In the genomic region with DNA sequence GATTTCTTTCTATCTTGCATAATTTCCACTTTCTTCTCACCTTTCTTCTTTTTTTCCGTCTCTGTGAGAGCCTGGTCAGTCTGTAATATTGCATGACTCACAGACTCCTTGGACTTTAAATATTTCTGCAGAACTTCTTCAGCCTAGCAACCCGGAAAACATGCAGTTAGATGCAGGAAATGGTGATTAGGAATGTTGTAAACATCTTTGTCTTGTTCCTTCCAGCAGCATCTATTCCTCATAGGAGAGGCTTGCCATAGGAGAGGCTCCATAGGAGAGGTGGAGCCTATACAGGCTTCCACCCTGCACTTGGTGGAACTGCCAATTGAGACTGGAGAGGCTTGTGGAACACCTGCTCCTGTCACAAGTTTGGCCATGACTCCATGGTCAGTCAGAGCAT, we compare ENCODE assay signal across 12 cellular contexts. TPM values are rescaled to one million over a fixed set of nuclear protein-coding genes. Genes with fewer than 3 reads are reported as not detected.
A peak's percentile ranks its signal among the peaks of the same experiment; 100 is the strongest.
DNase-seq lines count a peak whose midpoint lies in the region; ATAC-seq, FAIRE-seq and TF ChIP-seq lines count a peak whose summit lies in the region.
"Had no signal": no experiment of that assay in that cellular context is flagged by ENCODE, and none has a peak within 500 bp of the region (broad histone marks: within the 10 kb centered on the region; RNA-seq: fewer than 3 reads in every experiment).

No MANE protein-coding gene starts in this region.

- 17 to 41% (median 30%) methylated on average over 2 of the region's 2 CpGs for WGBS in psoas muscle, 3 donors

- CTCF ChIA-PET in endothelial cell of umbilical vein (lab: Charles Lee), result interaction anchor here (0.9 kb wide), 1 partner anchor 12 kb away, joined by 3 read pairs; no protein-coding TSS in a partner anchor

- TF ChIP-seq CTCF in endothelial cell of umbilical vein (IDR thresholded peaks at IDR 0.05; ENCODE audit: extremely low read depth in 1 of 2, insufficient read depth in 1 of 2, low read depth in 1 of 2, low read length in 2 of 2) (no peak), psoas muscle (IDR thresholded peaks at IDR 0.05) (no peak)

- BruUV-seq in endothelial cell of umbilical vein (replicated peaks; lab: Mats Ljungman, UMichigan), result no TSS peak

- no peak overlapping the region for H3K4me3 ChIP-seq in endothelial cell of umbilical vein (replicated peaks in 1 of 3; ENCODE audit: insufficient read depth in 1 of 3, low read depth in 1 of 3, low read length in 3 of 3)
- peak overlapping the region; percentile 34 for H3K4me3 ChIP-seq in psoas muscle

- H4K20me1 ChIP-seq in endothelial cell of umbilical vein (replicated peaks; ENCODE audit: control insufficient read depth, extremely low read depth, insufficient read depth, low read length), result no peaks in the 10 kb centered on the region

- TF ChIP-seq POLR2A in endothelial cell of umbilical vein (IDR thresholded peaks at IDR 0.05; ENCODE audit: low read depth, low read length), result no peak

- H3K36me3 ChIP-seq in endothelial cell of umbilical vein (ENCODE audit: control insufficient read depth in 2 of 2, extremely low read depth in 1 of 2, insufficient read depth in 2 of 2, low read length in 2 of 2) (no peaks in the 10 kb centered on the region), psoas muscle (ENCODE audit: insufficient read depth in 1 of 2, low read depth in 1 of 2) (no peaks in the 10 kb centered on the region)

- POLR2A ChIA-PET in endothelial cell of umbilical vein (lab: Charles Lee), result no interaction called here

- H3K9me1 ChIP-seq in endothelial cell of umbilical vein (replicated peaks; ENCODE audit: control insufficient read depth, extremely low read depth, insufficient read depth, low read length), result no peaks in the 10 kb centered on the region

- DNase-seq in NCI-H748 (lab: John Stamatoyannopoulos, UW; ENCODE audit: unreplicated experiment), result peak; percentile 36
- DNase-seq in NCI-H748 treated with DMSO at 0.1 percent for 48 hours (lab: John Stamatoyannopoulos, UW), result no peak
- DNase-seq in NCI-H2029 treated with DMSO at 0.1 percent for 48 hours (lab: John Stamatoyannopoulos, UW), result peak; percentile 19
- peak; percentile 42 for DNase-seq in endothelial cell of umbilical vein (ENCODE audit: low read depth, low spot score)
- DNase-seq in psoas muscle, result no peak
- DNase-seq in activated CD8-positive, alpha-beta memory T cell treated with anti-CD3 and anti-CD28 coated beads for 24 hours, result no peak
- no peak for DNase-seq in NCI-H1436 treated with DMSO at 0.1 percent for 48 hours (lab: John Stamatoyannopoulos, UW)
- DNase-seq: ACHN, amygdala, substantia nigra had no signal

- peaks cover 0 to 1% of the 10 kb centered on the region in 2 experiments for H3K27me3 ChIP-seq in endothelial cell of umbilical vein (ENCODE audit: control insufficient read depth in 2 of 2, insufficient read depth in 2 of 2, low read length in 2 of 2)
- no peaks in the 10 kb centered on the region for H3K27me3 ChIP-seq in psoas muscle (ENCODE audit: insufficient read depth in 3 of 3, low read length in 2 of 3)

- no peaks in the 10 kb centered on the region for H3K9me3 ChIP-seq in endothelial cell of umbilical vein (replicated peaks; ENCODE audit: control insufficient read depth, insufficient read depth, low read length)
- H3K9me3 ChIP-seq in psoas muscle, result no peaks in the 10 kb centered on the region

- dilution Hi-C loops in endothelial cell of umbilical vein (cut with MboI; ENCODE audit: extremely low pct_ligation_motif_present, low sequenced_read_pairs), result no loop called here

- no peak for ATAC-seq in psoas muscle
- no peak for ATAC-seq in HG03457 (IDR thresholded peaks at IDR 0.05; ENCODE audit: unreplicated experiment)

- H3K27ac ChIP-seq in endothelial cell of umbilical vein (ENCODE audit: insufficient read depth, low read depth, low read length) (no peak overlapping the region), psoas muscle (no peak overlapping the region)

- FAIRE-seq in endothelial cell of umbilical vein (lab: Jason Lieb, UNC), result peak; percentile 70
- FAIRE-seq: islet of Langerhans had no signal

- no peaks in the 10 kb centered on the region for H3K79me2 ChIP-seq in endothelial cell of umbilical vein (ENCODE audit: control insufficient read depth, insufficient read depth, low read length)

- H3K4me1 ChIP-seq in endothelial cell of umbilical vein (ENCODE audit: control insufficient read depth, extremely low read depth, insufficient read depth, low read length) (no peaks in the 10 kb centered on the region), psoas muscle (peaks cover 23% of the 10 kb centered on the region)

- H3K4me2 ChIP-seq in endothelial cell of umbilical vein (ENCODE audit: insufficient read depth, low read length), result no peak overlapping the region

- H2AFZ ChIP-seq in endothelial cell of umbilical vein (ENCODE audit: low read depth, low read length), result no peak overlapping the region

- H3K9ac ChIP-seq in endothelial cell of umbilical vein (replicated peaks; ENCODE audit: extremely low read depth, insufficient read depth, low read length), result no peak overlapping the region

- intact Hi-C loops in endothelial cell of umbilical vein (cut with micrococcal nuclease), result no loop called here
- intact Hi-C loops in psoas muscle (cut with DNase I), result loop anchor here in 1 of 2 donors (5.0 kb wide), 1 partner anchor 265 kb away; no protein-coding TSS in a partner anchor

TF ChIP-seq in endothelial cell of umbilical vein, 7 proteins besides CTCF, POLR2A, EP300 and RAD21:
- TF ChIP-seq, protein P1, sequence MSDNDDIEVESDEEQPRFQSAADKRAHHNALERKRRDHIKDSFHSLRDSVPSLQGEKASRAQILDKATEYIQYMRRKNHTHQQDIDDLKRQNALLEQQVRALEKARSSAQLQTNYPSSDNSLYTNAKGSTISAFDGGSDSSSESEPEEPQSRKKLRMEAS (IDR thresholded peaks at IDR 0.05; ENCODE audit: insufficient read depth, insufficient read length), result no peak
- TF ChIP-seq FOS (IDR thresholded peaks at IDR 0.05; ENCODE audit: borderline replicate concordance, insufficient read depth, low read length) (peak; percentile 42), POLR2AphosphoS5 (IDR thresholded peaks at IDR 0.05; ENCODE audit: insufficient read depth, low read depth, low read length) (no peak), GATA2 (IDR thresholded peaks at IDR 0.05; ENCODE audit: insufficient read depth, insufficient read length, low read depth, low read length) (no peak), JUN (IDR thresholded peaks at IDR 0.05; ENCODE audit: borderline replicate concordance, insufficient read depth, insufficient read length, low read depth) (peak; percentile 35)

RNA-seq across cellular contexts. Expression of a gene that starts 10.0 kb away (rescaled TPM):
- total RNA-seq in endothelial cell of umbilical vein (0.31 TPM in 1 of 2 replicates, not detected in the other), psoas muscle (under 1 TPM; 0.29 to 0.74 (median 0.49) TPM)
- polyA plus RNA-seq in endothelial cell of umbilical vein (not detected in 2 replicates), psoas muscle (under 1 TPM; 0.16 to 0.21 (median 0.18) TPM)
- polyA plus RNA-seq in endothelial cell of umbilical vein (2011; cell fraction: cytosol; rRNA removed), result not detected in 2 replicates
- 0.05 TPM in 1 of 2 replicates, not detected in the other for polyA plus RNA-seq in endothelial cell of umbilical vein (2011; cell fraction: nucleus; rRNA removed)
- 0.11 TPM in 1 of 2 replicates, not detected in the other for polyA plus RNA-seq in endothelial cell of umbilical vein (2012)
- polyA minus RNA-seq in endothelial cell of umbilical vein, result not detected in 2 replicates
- not detected for polyA minus RNA-seq in endothelial cell of umbilical vein (2011; cell fraction: cytosol; rRNA and poly(A)+ RNA removed)
- not detected in 2 replicates for polyA minus RNA-seq in endothelial cell of umbilical vein (2011; cell fraction: nucleus; rRNA and poly(A)+ RNA removed)

Comparison
In these comparisons a context has a peak if more than half of its experiments do, and no peak if none do; other contexts are left out.
1. DNase-seq: peak in NCI-H748 (single experiment), NCI-H2029 treated with DMSO at 0.1 percent for 48 hours (single experiment) and endothelial cell of umbilical vein (single experiment); none in NCI-H748 treated with DMSO at 0.1 percent for 48 hours (single experiment), psoas muscle (0 of 2), activated CD8-positive, alpha-beta memory T cell treated with anti-CD3 and anti-CD28 coated beads for 24 hours (single experiment) and NCI-H1436 treated with DMSO at 0.1 percent for 48 hours (single experiment).